ENCODE assay signal across 8 cellular contexts in the genomic region with DNA sequence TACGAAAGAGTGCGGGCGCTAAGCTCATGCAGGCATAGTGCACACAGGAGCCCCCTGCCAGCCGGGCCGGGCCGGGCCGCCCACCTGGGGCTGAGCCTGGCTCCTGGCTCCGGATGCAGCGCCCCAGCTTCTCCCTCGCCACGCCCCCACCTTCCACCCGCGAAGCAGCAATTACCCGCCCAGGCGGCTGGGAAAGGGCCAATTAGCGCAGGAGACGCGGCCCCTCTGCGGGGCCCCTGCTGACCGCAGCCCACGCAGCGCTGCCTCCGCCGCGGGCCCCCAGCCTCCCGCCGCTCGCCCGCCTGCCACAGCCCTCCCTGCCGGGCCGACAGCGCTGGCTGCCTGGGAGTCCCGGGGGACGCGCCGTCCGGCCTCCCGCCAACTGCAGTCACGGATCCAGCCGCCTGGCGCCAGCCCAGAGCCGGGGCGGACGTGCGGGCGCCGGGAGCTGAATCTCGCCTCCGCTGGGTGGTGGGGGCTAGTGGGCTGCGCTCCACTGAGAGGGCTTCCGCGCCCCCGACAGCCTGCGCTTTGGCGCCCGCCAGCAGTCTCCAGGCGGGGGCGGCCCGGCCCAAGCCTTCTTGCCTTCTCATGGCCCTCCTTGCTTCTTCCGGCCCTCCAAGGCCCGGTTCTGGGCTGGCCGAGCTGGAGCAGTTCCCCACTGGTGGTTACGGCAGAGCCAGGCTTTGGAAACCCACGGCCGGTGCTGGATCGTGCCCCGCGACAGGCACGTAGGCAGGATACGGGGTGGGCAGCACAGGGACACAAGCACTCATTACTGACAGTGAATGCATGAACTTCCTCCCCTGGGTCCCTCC. TPM values are rescaled to one million over a fixed set of nuclear protein-coding genes. Genes with fewer than 3 reads are reported as not detected.
A peak's percentile ranks its signal among the peaks of the same experiment; 100 is the strongest.
DNase-seq lines count a peak whose midpoint lies in the region; ATAC-seq, FAIRE-seq and TF ChIP-seq lines count a peak whose summit lies in the region.

No MANE protein-coding gene starts in this region.

- FAIRE-seq in GM18507 (lab: Jason Lieb, UNC): peak; percentile 51

- ATAC-seq in HG02840 (IDR thresholded peaks at IDR 0.05; ENCODE audit: low FRiP score, unreplicated experiment): no peak

- H3K4me1 Mint-ChIP-seq in activated CD4-positive, alpha-beta memory T cell treated with anti-CD3 and anti-CD28 coated beads, Interleukin-2, amount 10 ng/mL, durations not matched to agents 7 days and 5 days: peaks cover 52% of the 10 kb centered on the region

- TF ChIP-seq CTCF in 22Rv1 (IDR thresholded peaks at IDR 0.05): peak; percentile 36

- peak overlapping the region; percentile 38 for H3K27ac ChIP-seq in 22Rv1

- H3K9me3 Mint-ChIP-seq in activated CD4-positive, alpha-beta memory T cell treated with anti-CD3 and anti-CD28 coated beads, Interleukin-2, amount 10 ng/mL, durations not matched to agents 7 days and 5 days: no peaks in the 10 kb centered on the region

- H3K27me3 Mint-ChIP-seq in activated CD4-positive, alpha-beta memory T cell treated with anti-CD3 and anti-CD28 coated beads, Interleukin-2, amount 10 ng/mL, durations not matched to agents 7 days and 5 days: no peaks in the 10 kb centered on the region

- H3K4me3 Mint-ChIP-seq in activated CD4-positive, alpha-beta memory T cell treated with anti-CD3 and anti-CD28 coated beads, Interleukin-2, amount 10 ng/mL, durations not matched to agents 7 days and 5 days: peak overlapping the region; percentile 89

- POLR2A ChIA-PET in activated CD4-positive, alpha-beta memory T cell treated with anti-CD3 and anti-CD28 coated beads, Interleukin-2, amount 10 ng/mL, durations not matched to agents 7 days and 5 days (lab: Charles Lee): interaction anchor here (0.6 to 6.6 kb wide), 40 partner anchors 9 to 679 kb away, joined by 3 to 106 read pairs (median 5); partner anchors contain the start of genes B3GNT9, CBFB, CES3 and CES4A

- peak overlapping the region; percentile 93 for H3K27ac Mint-ChIP-seq in activated CD4-positive, alpha-beta memory T cell treated with anti-CD3 and anti-CD28 coated beads, Interleukin-2, amount 10 ng/mL, durations not matched to agents 7 days and 5 days

- no peak for DNase-seq in GM18507 (ENCODE audit: extremely low spot score, insufficient read length, low read depth)
- peak; percentile 60 for DNase-seq in NCI-H146 (lab: John Stamatoyannopoulos, UW)
- peak; percentile 86 for DNase-seq in activated CD4-positive, alpha-beta memory T cell treated with anti-CD3 and anti-CD28 coated beads, Interleukin-2, amount 10 ng/mL, durations not matched to agents 7 days and 5 days
- peak; percentile 64 for DNase-seq in effector CD8-positive, alpha-beta T cell (lab: John Stamatoyannopoulos, UW)
- peak; percentile 58 for DNase-seq in medulla oblongata (ENCODE audit: extremely low spot score)
- peak; percentile 73 to 88 (median 74) for DNase-seq in stimulated activated CD4-positive, alpha-beta T cell treated with anti-CD3 and anti-CD28 coated beads, TNF-alpha, amount 100 ng/mL, for 48 hours (ENCODE audit: low read depth in 3 of 3)

- CTCF ChIA-PET in activated CD4-positive, alpha-beta memory T cell treated with anti-CD3 and anti-CD28 coated beads, Interleukin-2, amount 10 ng/mL, durations not matched to agents 7 days and 5 days (lab: Charles Lee): interaction anchor here (0.6 to 4.3 kb wide), 21 partner anchors 8 to 213 kb away, joined by 3 to 23 read pairs (median 7); partner anchors contain the start of genes CBFB, CES3, CES4A and FBXL8

- H3K36me3 Mint-ChIP-seq in activated CD4-positive, alpha-beta memory T cell treated with anti-CD3 and anti-CD28 coated beads, Interleukin-2, amount 10 ng/mL, durations not matched to agents 7 days and 5 days (ENCODE audit: low read depth): peaks cover 18% of the 10 kb centered on the region

RNA-seq across cellular contexts. Expression of gene CBFB, which starts 14.9 kb away (rescaled TPM):
- total RNA-seq in activated CD4-positive, alpha-beta memory T cell treated with anti-CD3 and anti-CD28 coated beads, Interleukin-2, amount 10 ng/mL, durations not matched to agents 7 days and 5 days: 100 to 1,000 TPM; 236 to 238 TPM

RNA-seq across cellular contexts. Expression of gene CES4A, which starts 25.6 kb away (rescaled TPM):
- 10 to 100 TPM; 37.8 to 39.3 TPM for total RNA-seq in activated CD4-positive, alpha-beta memory T cell treated with anti-CD3 and anti-CD28 coated beads, Interleukin-2, amount 10 ng/mL, durations not matched to agents 7 days and 5 days

RNA-seq across cellular contexts. Expression of gene CES3, which starts 53.0 kb away (rescaled TPM):
- total RNA-seq in activated CD4-positive, alpha-beta memory T cell treated with anti-CD3 and anti-CD28 coated beads, Interleukin-2, amount 10 ng/mL, durations not matched to agents 7 days and 5 days: 1 to 10 TPM; 6.1 to 6.3 TPM
